In the genomic region with DNA sequence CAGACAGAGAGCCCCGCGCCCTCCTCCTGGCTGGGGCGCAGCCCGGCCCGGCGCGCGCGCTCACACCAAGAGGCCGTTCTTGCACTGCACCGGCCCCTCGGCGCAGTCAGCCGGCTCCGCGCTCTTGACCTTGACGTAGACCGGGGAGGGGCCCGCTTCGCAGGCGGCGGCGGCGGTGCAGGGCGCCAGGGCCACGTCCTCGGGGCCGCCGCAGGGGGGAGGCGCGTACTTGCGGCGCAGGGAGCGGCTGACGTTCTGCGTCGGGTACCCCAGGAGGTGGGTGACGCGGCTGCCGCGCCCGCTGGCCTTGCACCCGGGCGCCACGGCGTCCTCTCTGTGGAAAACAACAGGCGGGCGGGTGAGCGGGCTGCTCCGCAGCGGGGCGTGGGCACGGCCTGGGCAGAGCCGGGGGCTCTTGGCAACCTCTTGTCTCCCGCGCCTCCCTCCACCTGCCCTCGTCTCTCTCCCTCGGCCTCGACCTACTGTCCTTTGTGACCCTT, we compare ENCODE assay signal across 2 cellular contexts.
TF ChIP-seq lines count a peak whose summit lies in the region.

No MANE protein-coding gene starts in this region.

TF ChIP-seq in HEK293, 187 proteins besides CTCF, POLR2A, EP300 and RAD21 (continued from another document and continues in another):
- TF ChIP-seq, protein P1, sequence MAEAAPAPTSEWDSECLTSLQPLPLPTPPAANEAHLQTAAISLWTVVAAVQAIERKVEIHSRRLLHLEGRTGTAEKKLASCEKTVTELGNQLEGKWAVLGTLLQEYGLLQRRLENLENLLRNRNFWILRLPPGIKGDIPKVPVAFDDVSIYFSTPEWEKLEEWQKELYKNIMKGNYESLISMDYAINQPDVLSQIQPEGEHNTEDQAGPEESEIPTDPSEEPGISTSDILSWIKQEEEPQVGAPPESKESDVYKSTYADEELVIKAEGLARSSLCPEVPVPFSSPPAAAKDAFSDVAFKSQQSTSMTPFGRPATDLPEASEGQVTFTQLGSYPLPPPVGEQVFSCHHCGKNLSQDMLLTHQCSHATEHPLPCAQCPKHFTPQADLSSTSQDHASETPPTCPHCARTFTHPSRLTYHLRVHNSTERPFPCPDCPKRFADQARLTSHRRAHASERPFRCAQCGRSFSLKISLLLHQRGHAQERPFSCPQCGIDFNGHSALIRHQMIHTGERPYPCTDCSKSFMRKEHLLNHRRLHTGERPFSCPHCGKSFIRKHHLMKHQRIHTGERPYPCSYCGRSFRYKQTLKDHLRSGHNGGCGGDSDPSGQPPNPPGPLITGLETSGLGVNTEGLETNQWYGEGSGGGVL (tag by site-specific recombination; IDR thresholded peaks at IDR 0.05), result peak; percentile 42; the same call in 1 of the 2 replicates
- peak; percentile 78 for TF ChIP-seq ZNF341 (tag by site-specific recombination; IDR thresholded peaks at IDR 0.05; ENCODE audit: low read depth)
- TF ChIP-seq, protein P2, sequence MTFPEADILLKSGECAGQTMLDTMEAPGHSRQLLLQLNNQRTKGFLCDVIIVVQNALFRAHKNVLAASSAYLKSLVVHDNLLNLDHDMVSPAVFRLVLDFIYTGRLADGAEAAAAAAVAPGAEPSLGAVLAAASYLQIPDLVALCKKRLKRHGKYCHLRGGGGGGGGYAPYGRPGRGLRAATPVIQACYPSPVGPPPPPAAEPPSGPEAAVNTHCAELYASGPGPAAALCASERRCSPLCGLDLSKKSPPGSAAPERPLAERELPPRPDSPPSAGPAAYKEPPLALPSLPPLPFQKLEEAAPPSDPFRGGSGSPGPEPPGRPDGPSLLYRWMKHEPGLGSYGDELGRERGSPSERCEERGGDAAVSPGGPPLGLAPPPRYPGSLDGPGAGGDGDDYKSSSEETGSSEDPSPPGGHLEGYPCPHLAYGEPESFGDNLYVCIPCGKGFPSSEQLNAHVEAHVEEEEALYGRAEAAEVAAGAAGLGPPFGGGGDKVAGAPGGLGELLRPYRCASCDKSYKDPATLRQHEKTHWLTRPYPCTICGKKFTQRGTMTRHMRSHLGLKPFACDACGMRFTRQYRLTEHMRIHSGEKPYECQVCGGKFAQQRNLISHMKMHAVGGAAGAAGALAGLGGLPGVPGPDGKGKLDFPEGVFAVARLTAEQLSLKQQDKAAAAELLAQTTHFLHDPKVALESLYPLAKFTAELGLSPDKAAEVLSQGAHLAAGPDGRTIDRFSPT (tag by site-specific recombination; IDR thresholded peaks at IDR 0.05), result peak; percentile 81
- no peak for TF ChIP-seq ZNF529 (tag by site-specific recombination; IDR thresholded peaks at IDR 0.05; ENCODE audit: insufficient replicate concordance)
- TF ChIP-seq KLF1 (tag by site-specific recombination; IDR thresholded peaks at IDR 0.05), result peak; percentile 28; the same call in 1 of the 2 replicates
- peak; percentile 85 for TF ChIP-seq ZIC2 (tag by site-specific recombination; IDR thresholded peaks at IDR 0.05)
- peak; percentile 78; the same call in 1 of the 2 replicates for TF ChIP-seq ZNF561 (tag by site-specific recombination; IDR thresholded peaks at IDR 0.05; ENCODE audit: borderline replicate concordance)
- TF ChIP-seq ZNF112 (tag by site-specific recombination; IDR thresholded peaks at IDR 0.05), result no peak
- TF ChIP-seq, protein P3, sequence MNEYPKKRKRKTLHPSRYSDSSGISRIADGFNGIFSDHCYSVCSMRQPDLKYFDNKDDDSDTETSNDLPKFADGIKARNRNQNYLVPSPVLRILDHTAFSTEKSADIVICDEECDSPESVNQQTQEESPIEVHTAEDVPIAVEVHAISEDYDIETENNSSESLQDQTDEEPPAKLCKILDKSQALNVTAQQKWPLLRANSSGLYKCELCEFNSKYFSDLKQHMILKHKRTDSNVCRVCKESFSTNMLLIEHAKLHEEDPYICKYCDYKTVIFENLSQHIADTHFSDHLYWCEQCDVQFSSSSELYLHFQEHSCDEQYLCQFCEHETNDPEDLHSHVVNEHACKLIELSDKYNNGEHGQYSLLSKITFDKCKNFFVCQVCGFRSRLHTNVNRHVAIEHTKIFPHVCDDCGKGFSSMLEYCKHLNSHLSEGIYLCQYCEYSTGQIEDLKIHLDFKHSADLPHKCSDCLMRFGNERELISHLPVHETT (tag by site-specific recombination; IDR thresholded peaks at IDR 0.05), result no peak
- TF ChIP-seq, protein P4, sequence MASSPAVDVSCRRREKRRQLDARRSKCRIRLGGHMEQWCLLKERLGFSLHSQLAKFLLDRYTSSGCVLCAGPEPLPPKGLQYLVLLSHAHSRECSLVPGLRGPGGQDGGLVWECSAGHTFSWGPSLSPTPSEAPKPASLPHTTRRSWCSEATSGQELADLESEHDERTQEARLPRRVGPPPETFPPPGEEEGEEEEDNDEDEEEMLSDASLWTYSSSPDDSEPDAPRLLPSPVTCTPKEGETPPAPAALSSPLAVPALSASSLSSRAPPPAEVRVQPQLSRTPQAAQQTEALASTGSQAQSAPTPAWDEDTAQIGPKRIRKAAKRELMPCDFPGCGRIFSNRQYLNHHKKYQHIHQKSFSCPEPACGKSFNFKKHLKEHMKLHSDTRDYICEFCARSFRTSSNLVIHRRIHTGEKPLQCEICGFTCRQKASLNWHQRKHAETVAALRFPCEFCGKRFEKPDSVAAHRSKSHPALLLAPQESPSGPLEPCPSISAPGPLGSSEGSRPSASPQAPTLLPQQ (tag by site-specific recombination; IDR thresholded peaks at IDR 0.05), result peak; percentile 74; the same call in 1 of the 2 replicates
- TF ChIP-seq, protein P5, sequence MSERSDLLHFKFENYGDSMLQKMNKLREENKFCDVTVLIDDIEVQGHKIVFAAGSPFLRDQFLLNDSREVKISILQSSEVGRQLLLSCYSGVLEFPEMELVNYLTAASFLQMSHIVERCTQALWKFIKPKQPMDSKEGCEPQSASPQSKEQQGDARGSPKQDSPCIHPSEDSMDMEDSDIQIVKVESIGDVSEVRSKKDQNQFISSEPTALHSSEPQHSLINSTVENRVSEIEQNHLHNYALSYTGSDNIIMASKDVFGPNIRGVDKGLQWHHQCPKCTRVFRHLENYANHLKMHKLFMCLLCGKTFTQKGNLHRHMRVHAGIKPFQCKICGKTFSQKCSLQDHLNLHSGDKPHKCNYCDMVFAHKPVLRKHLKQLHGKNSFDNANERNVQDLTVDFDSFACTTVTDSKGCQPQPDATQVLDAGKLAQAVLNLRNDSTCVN (tag by site-specific recombination; optimal IDR thresholded peaks at IDR 0.05), result peak; percentile 88
- peak; percentile 26; the same call in 1 of the 2 replicates for TF ChIP-seq ZNF610 (tag by site-specific recombination; IDR thresholded peaks at IDR 0.05; ENCODE audit: borderline replicate concordance)
- TF ChIP-seq SP2 (tag by site-specific recombination; IDR thresholded peaks at IDR 0.05), result peak; percentile 19
- peak; percentile 64 for TF ChIP-seq ZBTB20 (tag by site-specific recombination; IDR thresholded peaks at IDR 0.05)
- TF ChIP-seq, protein P6, sequence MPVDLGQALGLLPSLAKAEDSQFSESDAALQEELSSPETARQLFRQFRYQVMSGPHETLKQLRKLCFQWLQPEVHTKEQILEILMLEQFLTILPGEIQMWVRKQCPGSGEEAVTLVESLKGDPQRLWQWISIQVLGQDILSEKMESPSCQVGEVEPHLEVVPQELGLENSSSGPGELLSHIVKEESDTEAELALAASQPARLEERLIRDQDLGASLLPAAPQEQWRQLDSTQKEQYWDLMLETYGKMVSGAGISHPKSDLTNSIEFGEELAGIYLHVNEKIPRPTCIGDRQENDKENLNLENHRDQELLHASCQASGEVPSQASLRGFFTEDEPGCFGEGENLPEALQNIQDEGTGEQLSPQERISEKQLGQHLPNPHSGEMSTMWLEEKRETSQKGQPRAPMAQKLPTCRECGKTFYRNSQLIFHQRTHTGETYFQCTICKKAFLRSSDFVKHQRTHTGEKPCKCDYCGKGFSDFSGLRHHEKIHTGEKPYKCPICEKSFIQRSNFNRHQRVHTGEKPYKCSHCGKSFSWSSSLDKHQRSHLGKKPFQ (tag by site-specific recombination; IDR thresholded peaks at IDR 0.05), result peak; percentile 71; the same call in 1 of the 2 replicates

TF ChIP-seq in WTC11, 78 proteins besides CTCF, POLR2A, EP300 and RAD21 (continued from another document and continues in another):
- TF ChIP-seq, protein P7, sequence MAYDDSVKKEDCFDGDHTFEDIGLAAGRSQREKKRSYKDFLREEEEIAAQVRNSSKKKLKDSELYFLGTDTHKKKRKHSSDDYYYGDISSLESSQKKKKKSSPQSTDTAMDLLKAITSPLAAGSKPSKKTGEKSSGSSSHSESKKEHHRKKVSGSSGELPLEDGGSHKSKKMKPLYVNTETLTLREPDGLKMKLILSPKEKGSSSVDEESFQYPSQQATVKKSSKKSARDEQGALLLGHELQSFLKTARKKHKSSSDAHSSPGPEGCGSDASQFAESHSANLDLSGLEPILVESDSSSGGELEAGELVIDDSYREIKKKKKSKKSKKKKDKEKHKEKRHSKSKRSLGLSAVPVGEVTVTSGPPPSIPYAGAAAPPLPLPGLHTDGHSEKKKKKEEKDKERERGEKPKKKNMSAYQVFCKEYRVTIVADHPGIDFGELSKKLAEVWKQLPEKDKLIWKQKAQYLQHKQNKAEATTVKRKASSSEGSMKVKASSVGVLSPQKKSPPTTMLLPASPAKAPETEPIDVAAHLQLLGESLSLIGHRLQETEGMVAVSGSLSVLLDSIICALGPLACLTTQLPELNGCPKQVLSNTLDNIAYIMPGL (CRISPR knock-in tag; IDR thresholded peaks at IDR 0.05), result peak; percentile 63; the same call in 1 of the 2 replicates
- TF ChIP-seq, protein P8, sequence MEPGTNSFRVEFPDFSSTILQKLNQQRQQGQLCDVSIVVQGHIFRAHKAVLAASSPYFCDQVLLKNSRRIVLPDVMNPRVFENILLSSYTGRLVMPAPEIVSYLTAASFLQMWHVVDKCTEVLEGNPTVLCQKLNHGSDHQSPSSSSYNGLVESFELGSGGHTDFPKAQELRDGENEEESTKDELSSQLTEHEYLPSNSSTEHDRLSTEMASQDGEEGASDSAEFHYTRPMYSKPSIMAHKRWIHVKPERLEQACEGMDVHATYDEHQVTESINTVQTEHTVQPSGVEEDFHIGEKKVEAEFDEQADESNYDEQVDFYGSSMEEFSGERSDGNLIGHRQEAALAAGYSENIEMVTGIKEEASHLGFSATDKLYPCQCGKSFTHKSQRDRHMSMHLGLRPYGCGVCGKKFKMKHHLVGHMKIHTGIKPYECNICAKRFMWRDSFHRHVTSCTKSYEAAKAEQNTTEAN (CRISPR knock-in tag; IDR thresholded peaks at IDR 0.05), result no peak
- TF ChIP-seq ZNF263 (CRISPR knock-in tag; IDR thresholded peaks at IDR 0.05; ENCODE audit: low read depth) (no peak), SP1 (CRISPR knock-in tag; conservative IDR thresholded peaks at IDR 0.05) (peak; percentile 43; the same call in 1 of the 2 replicates), NFYB (CRISPR knock-in tag; conservative IDR thresholded peaks at IDR 0.05; ENCODE audit: low read depth) (no peak), GRHL2 (CRISPR knock-in tag; IDR thresholded peaks at IDR 0.05; ENCODE audit: insufficient replicate concordance, severe bottlenecking) (no peak), TP53 (CRISPR knock-in tag; IDR thresholded peaks at IDR 0.05) (0 out of 2 replicates have a peak, but pooled peaks have one; percentile 35), TCF7 (CRISPR knock-in tag; IDR thresholded peaks at IDR 0.05; ENCODE audit: low read depth) (no peak), ZNF416 (CRISPR knock-in tag; IDR thresholded peaks at IDR 0.05) (no peak), MYBL2 (CRISPR knock-in tag; IDR thresholded peaks at IDR 0.05) (no peak)
- TF ChIP-seq, protein P9, sequence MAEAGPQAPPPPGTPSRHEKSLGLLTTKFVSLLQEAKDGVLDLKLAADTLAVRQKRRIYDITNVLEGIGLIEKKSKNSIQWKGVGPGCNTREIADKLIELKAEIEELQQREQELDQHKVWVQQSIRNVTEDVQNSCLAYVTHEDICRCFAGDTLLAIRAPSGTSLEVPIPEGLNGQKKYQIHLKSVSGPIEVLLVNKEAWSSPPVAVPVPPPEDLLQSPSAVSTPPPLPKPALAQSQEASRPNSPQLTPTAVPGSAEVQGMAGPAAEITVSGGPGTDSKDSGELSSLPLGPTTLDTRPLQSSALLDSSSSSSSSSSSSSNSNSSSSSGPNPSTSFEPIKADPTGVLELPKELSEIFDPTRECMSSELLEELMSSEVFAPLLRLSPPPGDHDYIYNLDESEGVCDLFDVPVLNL (CRISPR knock-in tag; IDR thresholded peaks at IDR 0.05; ENCODE audit: borderline replicate concordance, low read depth), result no peak; the same call in 1 of the 2 replicates
- TF ChIP-seq, protein P10, sequence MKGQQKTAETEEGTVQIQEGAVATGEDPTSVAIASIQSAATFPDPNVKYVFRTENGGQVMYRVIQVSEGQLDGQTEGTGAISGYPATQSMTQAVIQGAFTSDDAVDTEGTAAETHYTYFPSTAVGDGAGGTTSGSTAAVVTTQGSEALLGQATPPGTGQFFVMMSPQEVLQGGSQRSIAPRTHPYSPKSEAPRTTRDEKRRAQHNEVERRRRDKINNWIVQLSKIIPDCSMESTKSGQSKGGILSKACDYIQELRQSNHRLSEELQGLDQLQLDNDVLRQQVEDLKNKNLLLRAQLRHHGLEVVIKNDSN (CRISPR knock-in tag; IDR thresholded peaks at IDR 0.05), result no peak
- TF ChIP-seq, protein P11, sequence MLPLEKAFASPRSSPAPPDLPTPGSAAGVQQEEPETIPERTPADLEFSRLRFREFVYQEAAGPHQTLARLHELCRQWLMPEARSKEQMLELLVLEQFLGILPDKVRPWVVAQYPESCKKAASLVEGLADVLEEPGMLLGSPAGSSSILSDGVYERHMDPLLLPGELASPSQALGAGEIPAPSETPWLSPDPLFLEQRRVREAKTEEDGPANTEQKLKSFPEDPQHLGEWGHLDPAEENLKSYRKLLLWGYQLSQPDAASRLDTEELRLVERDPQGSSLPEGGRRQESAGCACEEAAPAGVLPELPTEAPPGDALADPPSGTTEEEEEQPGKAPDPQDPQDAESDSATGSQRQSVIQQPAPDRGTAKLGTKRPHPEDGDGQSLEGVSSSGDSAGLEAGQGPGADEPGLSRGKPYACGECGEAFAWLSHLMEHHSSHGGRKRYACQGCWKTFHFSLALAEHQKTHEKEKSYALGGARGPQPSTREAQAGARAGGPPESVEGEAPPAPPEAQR (CRISPR knock-in tag; IDR thresholded peaks at IDR 0.05), result no peak
- TF ChIP-seq, protein P12, sequence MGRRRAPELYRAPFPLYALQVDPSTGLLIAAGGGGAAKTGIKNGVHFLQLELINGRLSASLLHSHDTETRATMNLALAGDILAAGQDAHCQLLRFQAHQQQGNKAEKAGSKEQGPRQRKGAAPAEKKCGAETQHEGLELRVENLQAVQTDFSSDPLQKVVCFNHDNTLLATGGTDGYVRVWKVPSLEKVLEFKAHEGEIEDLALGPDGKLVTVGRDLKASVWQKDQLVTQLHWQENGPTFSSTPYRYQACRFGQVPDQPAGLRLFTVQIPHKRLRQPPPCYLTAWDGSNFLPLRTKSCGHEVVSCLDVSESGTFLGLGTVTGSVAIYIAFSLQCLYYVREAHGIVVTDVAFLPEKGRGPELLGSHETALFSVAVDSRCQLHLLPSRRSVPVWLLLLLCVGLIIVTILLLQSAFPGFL (CRISPR knock-in tag; IDR thresholded peaks at IDR 0.05; ENCODE audit: borderline replicate concordance), result no peak
- TF ChIP-seq, protein P13, sequence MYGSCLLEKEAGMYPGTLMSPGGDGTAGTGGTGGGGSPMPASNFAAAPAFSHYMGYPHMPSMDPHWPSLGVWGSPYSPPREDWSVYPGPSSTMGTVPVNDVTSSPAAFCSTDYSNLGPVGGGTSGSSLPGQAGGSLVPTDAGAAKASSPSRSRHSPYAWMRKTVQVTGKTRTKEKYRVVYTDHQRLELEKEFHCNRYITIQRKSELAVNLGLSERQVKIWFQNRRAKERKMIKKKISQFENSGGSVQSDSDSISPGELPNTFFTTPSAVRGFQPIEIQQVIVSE (CRISPR knock-in tag; IDR thresholded peaks at IDR 0.05; ENCODE audit: borderline replicate concordance), result no peak
- TF ChIP-seq, protein P14, sequence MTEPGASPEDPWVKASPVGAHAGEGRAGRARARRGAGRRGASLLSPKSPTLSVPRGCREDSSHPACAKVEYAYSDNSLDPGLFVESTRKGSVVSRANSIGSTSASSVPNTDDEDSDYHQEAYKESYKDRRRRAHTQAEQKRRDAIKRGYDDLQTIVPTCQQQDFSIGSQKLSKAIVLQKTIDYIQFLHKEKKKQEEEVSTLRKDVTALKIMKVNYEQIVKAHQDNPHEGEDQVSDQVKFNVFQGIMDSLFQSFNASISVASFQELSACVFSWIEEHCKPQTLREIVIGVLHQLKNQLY (CRISPR knock-in tag; IDR thresholded peaks at IDR 0.05), result no peak
